ENCODE assay signal across 8 cellular contexts in genomic region chr6:17600527-17601388, GRCh38. TPM values are rescaled to one million over a fixed set of nuclear protein-coding genes. Genes with fewer than 3 reads are reported as not detected.
DNase-seq lines count a peak whose midpoint lies in the region; ATAC-seq and TF ChIP-seq lines count a peak whose summit lies in the region.

No MANE protein-coding gene starts in this region.

- peak; percentile 62 for ATAC-seq in HG02885 (IDR thresholded peaks at IDR 0.05; ENCODE audit: poor library complexity, unreplicated experiment)

- DNase-seq in SIG-M5 treated with dmso at 0.1 percent for 504 hours (lab: John Stamatoyannopoulos, UW; ENCODE audit: unreplicated experiment), result peak; percentile 22
- DNase-seq in SIG-M5 (lab: John Stamatoyannopoulos, UW), result no peak
- peak; percentile 79 for DNase-seq in NCI-H69 (lab: John Stamatoyannopoulos, UW)
- DNase-seq in activated T-cell treated with anti-CD3 and anti-CD28 coated beads for 4 hours, result peak; percentile 23
- no peak for DNase-seq in epithelial cell of proximal tubule (ENCODE audit: low read depth)
- peak in 38 of 49 donors; percentile 28 to 82 (median 48) for DNase-seq in substantia nigra (lab: John Stamatoyannopoulos, UW)

- H3K27me3 ChIP-seq in muscle layer of colon (ENCODE audit: control insufficient read depth in 1 of 2, insufficient read depth in 2 of 2, low read length in 2 of 2), result no peaks in the 10 kb centered on the region

- H3K9ac ChIP-seq in muscle layer of colon (ENCODE audit: low read length), result peak overlapping the region; percentile 91

- peaks cover 18% of the 10 kb centered on the region for H3K36me3 ChIP-seq in muscle layer of colon (ENCODE audit: insufficient read depth, low read length)

- no peaks in the 10 kb centered on the region for H3K9me3 ChIP-seq in muscle layer of colon (ENCODE audit: low read length)

- H3K4me3 ChIP-seq in epithelial cell of proximal tubule (ENCODE audit: low read depth, low read length), result peak overlapping the region; percentile 83
- peak overlapping the region; percentile 74 to 99 for H3K4me3 ChIP-seq in muscle layer of colon (ENCODE audit: low read depth in 1 of 2, low read length in 2 of 2)

- H3K27ac ChIP-seq in muscle layer of colon (ENCODE audit: low read depth, low read length), result peak overlapping the region; percentile 93
- peak overlapping the region; percentile 92 for H3K27ac ChIP-seq in substantia nigra (ENCODE audit: low read depth, low read length, poor library complexity, severe bottlenecking)

- TF ChIP-seq CTCF in epithelial cell of proximal tubule (conservative IDR thresholded peaks at IDR 0.05; ENCODE audit: low read depth, low read length), result no peak

- H3K4me1 ChIP-seq in muscle layer of colon (ENCODE audit: insufficient read depth, low read length), result peaks cover 16% of the 10 kb centered on the region

RNA-seq across cellular contexts. Expression of gene FAM8A1, which starts 0.7 kb away (rescaled TPM):
- 6.4 and 6.8 TPM in 2 replicates for total RNA-seq in epithelial cell of proximal tubule

Comparison
In these comparisons a context has a peak if more than half of its experiments do, and no peak if none do; other contexts are left out.
1. DNase-seq: peak in SIG-M5 treated with dmso at 0.1 percent for 504 hours (single experiment), NCI-H69 (single experiment), activated T-cell treated with anti-CD3 and anti-CD28 coated beads for 4 hours (single experiment) and substantia nigra (38 of 49); none in SIG-M5 (single experiment) and epithelial cell of proximal tubule (single experiment).